Comparison of ENCODE assay signal across 10 cellular contexts in the genomic region with DNA sequence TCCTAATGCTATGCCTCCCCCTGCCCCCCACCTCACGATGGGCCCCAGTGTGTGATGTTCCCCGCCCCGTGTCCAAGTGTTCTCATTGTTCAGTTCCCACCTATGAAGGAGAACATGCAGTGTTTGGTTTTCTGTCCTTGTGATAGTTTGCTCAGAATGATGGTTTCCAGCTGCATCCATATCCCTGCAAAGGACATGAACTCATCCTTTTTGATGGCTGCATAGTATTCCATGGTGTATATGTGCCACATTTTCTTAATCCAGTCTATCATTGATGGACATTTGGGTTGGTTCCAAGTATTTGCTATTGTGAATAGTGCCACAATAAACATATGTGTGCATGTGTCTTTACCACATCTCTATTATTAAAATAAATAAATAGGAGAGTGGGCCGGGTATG. TPM values are rescaled to one million over a fixed set of nuclear protein-coding genes. Genes with fewer than 3 reads are reported as not detected.
DNase-seq lines count a peak whose midpoint lies in the region; ATAC-seq, FAIRE-seq and TF ChIP-seq lines count a peak whose summit lies in the region.
"Not testable (repeated sequence)": the region's sequence is repeated elsewhere in the genome, so short reads cannot be mapped to it uniquely, and the experiment has no call there.
"Had no signal": no experiment of that assay in that cellular context is flagged by ENCODE, and none has a peak within 500 bp of the region (broad histone marks: within the 10 kb centered on the region; RNA-seq: fewer than 3 reads in every experiment).

No MANE protein-coding gene starts in this region.

- DNase-seq in CD4-positive, alpha-beta T cell; T-cell; activated naive CD4-positive, alpha-beta T cell treated with anti-CD3 and anti-CD28 coated beads, Interleukin-2, amount 10 ng/mL, durations not matched to agents 7 days and 5 days; K562 (ENCODE audit: extremely low read depth in 1 of 4, low spot score in 3 of 4): not testable (repeated sequence)

- not testable (repeated sequence) for ATAC-seq in CD4-positive, alpha-beta T cell (ENCODE audit: poor library complexity); T-cell (replicated peaks in 1 of 4); K562

- not testable (repeated sequence) for TF ChIP-seq EP300 in K562 (IDR thresholded peaks at IDR 0.05; ENCODE audit: low read length)

- 96% methylated on average over 4 of the region's 4 CpGs for WGBS in K562 (ENCODE audit: insufficient coverage, low coverage, missing lambda C conversion rate)

- H3K27ac Mint-ChIP-seq in CD4-positive, alpha-beta T cell = peak overlapping the region; percentile 84
- peak overlapping the region; percentile 39 for H3K27ac Mint-ChIP-seq in T-cell
- H3K27ac Mint-ChIP-seq in activated naive CD4-positive, alpha-beta T cell treated with anti-CD3 and anti-CD28 coated beads, Interleukin-2, amount 10 ng/mL, durations not matched to agents 7 days and 5 days = peak overlapping the region; percentile 72

- in situ Hi-C loops in K562 (cut with MboI) = not testable (repeated sequence)

- not testable (repeated sequence) for H3K9me1 ChIP-seq in K562 (ENCODE audit: control insufficient read depth, insufficient read depth, low read length)

- FAIRE-seq in K562 (lab: Jason Lieb, UNC) = not testable (repeated sequence)

- not testable (repeated sequence) for TF ChIP-seq RAD21 in K562 (CRISPR knock-in tag; conservative IDR thresholded peaks at IDR 0.05 in 1 of 2, IDR thresholded peaks at IDR 0.05 in 1 of 2)

- not testable (repeated sequence) for H3K4me1 ChIP-seq in HEK293 (ENCODE audit: control insufficient read depth, insufficient read depth, low read length)
- H3K4me1 ChIP-seq in K562 (replicated peaks in 1 of 2; ENCODE audit: control insufficient read depth in 2 of 2, insufficient read depth in 2 of 2, low read length in 2 of 2) = peaks cover 0 to 10% of the 10 kb centered on the region in 2 experiments; a peak in 2 of 5 replicates

- H3K36me3 Mint-ChIP-seq in CD4-positive, alpha-beta T cell (ENCODE audit: low read depth); T-cell: not testable (repeated sequence)
- peaks cover 25% of the 10 kb centered on the region for H3K36me3 Mint-ChIP-seq in activated naive CD4-positive, alpha-beta T cell treated with anti-CD3 and anti-CD28 coated beads, Interleukin-2, amount 10 ng/mL, durations not matched to agents 7 days and 5 days

- not testable (repeated sequence) for H3K27me3 ChIP-seq in CD4-positive, alpha-beta T cell (ENCODE audit: control insufficient read depth, insufficient read depth, low read length); K562 (ENCODE audit: control insufficient read depth in 2 of 2, insufficient read depth in 2 of 2, low read length in 2 of 2)

- CTCF ChIA-PET in CD4-positive, alpha-beta T cell (lab: Charles Lee); HEK293 (lab: Yijun Ruan, JAX); T-cell (lab: Charles Lee); activated naive CD4-positive, alpha-beta T cell treated with anti-CD3 and anti-CD28 coated beads, Interleukin-2, amount 10 ng/mL, durations not matched to agents 7 days and 5 days (lab: Charles Lee); K562 (lab: Yijun Ruan, JAX; ENCODE audit: low intra/inter-chr PET ratio): not testable (repeated sequence)

- H3K4me1 Mint-ChIP-seq in CD4-positive, alpha-beta T cell (ENCODE audit: low read depth) = peaks cover 47% of the 10 kb centered on the region
- peaks cover 43 to 53% (median 50%) of the 10 kb centered on the region in 3 donors for H3K4me1 Mint-ChIP-seq in T-cell
- peaks cover 50% of the 10 kb centered on the region for H3K4me1 Mint-ChIP-seq in activated naive CD4-positive, alpha-beta T cell treated with anti-CD3 and anti-CD28 coated beads, Interleukin-2, amount 10 ng/mL, durations not matched to agents 7 days and 5 days

- not testable (repeated sequence) for H3K4me3 Mint-ChIP-seq in CD4-positive, alpha-beta T cell; T-cell; activated naive CD4-positive, alpha-beta T cell treated with anti-CD3 and anti-CD28 coated beads, Interleukin-2, amount 10 ng/mL, durations not matched to agents 7 days and 5 days

- H3K4me3 ChIP-seq in HEK293 (ENCODE audit: low read depth, low read length); K562: not testable (repeated sequence)

- not testable (repeated sequence) for H3K4me2 ChIP-seq in K562 (ENCODE audit: insufficient read depth, low read length)

- not testable (repeated sequence) for H3K27ac ChIP-seq in CD4-positive, alpha-beta T cell (ENCODE audit: low read depth, low read length); HEK293 (ENCODE audit: extremely low read depth, low read depth, low read length); K562 (ENCODE audit: extremely low read depth, low read depth, low read length)

- H3K9me3 Mint-ChIP-seq in CD4-positive, alpha-beta T cell; T-cell; activated naive CD4-positive, alpha-beta T cell treated with anti-CD3 and anti-CD28 coated beads, Interleukin-2, amount 10 ng/mL, durations not matched to agents 7 days and 5 days: not testable (repeated sequence)

- H4K20me1 ChIP-seq in K562 (replicated peaks; ENCODE audit: control insufficient read depth, insufficient read depth, low read length) = not testable (repeated sequence)

- not testable (repeated sequence) for H3K36me3 ChIP-seq in HEK293 (ENCODE audit: control insufficient read depth in 2 of 2, insufficient read depth in 1 of 2, low read length in 2 of 2)
- peaks cover 24% of the 10 kb centered on the region; the same call in 2 of the 3 replicates for H3K36me3 ChIP-seq in K562 (ENCODE audit: control insufficient read depth, insufficient read depth, low read length)

- not testable (repeated sequence) for BruUV-seq in K562 (replicated peaks; lab: Mats Ljungman, UMichigan)

- not testable (repeated sequence) for TF ChIP-seq POLR2A in K562 (conservative IDR thresholded peaks at IDR 0.05)

- H3K9me3 ChIP-seq in CD4-positive, alpha-beta T cell (ENCODE audit: control insufficient read depth, low read length); HEK293 (ENCODE audit: control insufficient read depth, insufficient read depth, low read depth, low read length); K562 (replicated peaks; ENCODE audit: control insufficient read depth, insufficient read depth, low read depth, low read length): not testable (repeated sequence)

- POLR2A ChIA-PET in CD4-positive, alpha-beta T cell (lab: Charles Lee); HEK293 (lab: Yijun Ruan, JAX); K562 (lab: Yijun Ruan, JAX): not testable (repeated sequence)
- POLR2A ChIA-PET in T-cell (lab: Charles Lee) = interaction anchor here in 1 of 2 donors (0.7 kb wide), 1 partner anchor 162 kb away, joined by 3 read pairs; no protein-coding TSS in a partner anchor

- not testable (repeated sequence) for H3K9ac ChIP-seq in K562 (ENCODE audit: insufficient read depth in 1 of 2, low read depth in 2 of 2, low read length in 2 of 2)

- not testable (repeated sequence) for H2AFZ ChIP-seq in K562 (ENCODE audit: low read depth, low read length)

- peaks cover 56% of the 10 kb centered on the region for H3K79me2 ChIP-seq in K562 (ENCODE audit: control insufficient read depth, insufficient read depth, low read length)

- TF ChIP-seq CTCF in CD4-positive, alpha-beta T cell (IDR thresholded peaks at IDR 0.05); HEK293 (tag by site-specific recombination; IDR thresholded peaks at IDR 0.05); K562 (IDR thresholded peaks at IDR 0.05 in 2 of 3, conservative IDR thresholded peaks at IDR 0.05 in 1 of 3; ENCODE audit: insufficient read depth in 2 of 3, low read depth in 1 of 3, low read length in 3 of 3): not testable (repeated sequence)

- not testable (repeated sequence) for H3K27me3 Mint-ChIP-seq in CD4-positive, alpha-beta T cell; T-cell; activated naive CD4-positive, alpha-beta T cell treated with anti-CD3 and anti-CD28 coated beads, Interleukin-2, amount 10 ng/mL, durations not matched to agents 7 days and 5 days

- intact Hi-C loops in CD4-positive, alpha-beta T cell (cut with DNase I, micrococcal nuclease); K562 (cut with micrococcal nuclease): not testable (repeated sequence)

RNA-seq across cellular contexts. Expression of gene PLEKHM2, which starts 15.2 kb away (rescaled TPM):
- 10 to 100 TPM; 77.5 to 82.0 TPM for total RNA-seq in CD4-positive, alpha-beta T cell
- total RNA-seq in T-cell (10 to 100 TPM; 52.5 to 65.2 (median 59.6) TPM), K562 (2014; rRNA removed) (28.6 and 36.7 TPM in 2 replicates), K562 (2014; rRNA removed; fragmentation: Illumina TruSeq; extraction: Trizol) (7.8 and 15.6 TPM in 2 replicates), K562 (2015; rRNA removed; fragmentation: Illumina TruSeq; extraction: Trizol) (33.2 and 34.3 TPM in 2 replicates), K562 (2021) (63.7 and 65.3 TPM in 2 replicates)
- 33.4 and 106 TPM in 2 replicates for total RNA-seq in K562 (2011; cell fraction: chromatin; rRNA removed; ENCODE audit: low replicate concordance)
- 69.5 and 71.2 TPM in 2 replicates for total RNA-seq in K562 (2011; cell fraction: nucleolus; rRNA removed)
- 36.4 and 44.3 TPM in 2 replicates for total RNA-seq in K562 (2011; cell fraction: nucleoplasm; rRNA removed)
- polyA plus RNA-seq in K562 (2011; rRNA removed) (34.9 and 54.1 TPM in 2 replicates), K562 (2014; fragmentation: Illumina TruSeq; extraction: Trizol) (35.1 and 47.8 TPM in 2 replicates), K562 (2014; fragmentation: Nextera tagmentation; extraction: Ambion mirVana) (under 1 TPM; 0.27 to 0.78 TPM), K562 (2014; rRNA removed) (41.1 and 42.7 TPM in 2 replicates)
- polyA plus RNA-seq in K562 (2011; cell fraction: cytosol; rRNA removed) = 50.7 and 63.4 TPM in 2 replicates
- polyA plus RNA-seq in K562 (2011; cell fraction: nucleus; rRNA removed) = 122 and 150 TPM in 2 replicates
- 43.7 and 66.8 TPM in 2 replicates for polyA plus RNA-seq in K562 (2012)
- polyA minus RNA-seq in K562 (2011; rRNA and poly(A)+ RNA removed) = 17.2 and 24.3 TPM in 2 replicates
- 35.5 and 58.1 TPM in 2 replicates for polyA minus RNA-seq in K562 (2011; cell fraction: cytosol; rRNA and poly(A)+ RNA removed)
- 17.6 and 24.7 TPM in 2 replicates for polyA minus RNA-seq in K562 (2011; cell fraction: nucleus; rRNA and poly(A)+ RNA removed)

RNA-seq across cellular contexts. Expression of gene SLC25A34, which starts 36.7 kb away (rescaled TPM):
- 1 to 10 TPM; 1.9 to 2.8 TPM for total RNA-seq in CD4-positive, alpha-beta T cell
- total RNA-seq in T-cell (1 to 10 TPM; 1.8 to 4.1 (median 2.6) TPM), K562 (2014; rRNA removed) (0.41 and 0.78 TPM in 2 replicates), K562 (2014; rRNA removed; fragmentation: Illumina TruSeq; extraction: Trizol) (0.06 and 0.11 TPM in 2 replicates), K562 (2015; rRNA removed; fragmentation: Illumina TruSeq; extraction: Trizol) (0.26 and 0.43 TPM in 2 replicates), K562 (2021) (0.13 and 0.16 TPM in 2 replicates)
- total RNA-seq in K562 (2011; cell fraction: chromatin; rRNA removed; ENCODE audit: low replicate concordance) = 0.86 and 1.9 TPM in 2 replicates
- 1.1 and 1.8 TPM in 2 replicates for total RNA-seq in K562 (2011; cell fraction: nucleolus; rRNA removed)
- total RNA-seq in K562 (2011; cell fraction: nucleoplasm; rRNA removed) = 1.1 and 1.6 TPM in 2 replicates
- polyA plus RNA-seq in K562 (2011; rRNA removed) (0.24 and 0.31 TPM in 2 replicates), K562 (2014; fragmentation: Illumina TruSeq; extraction: Trizol) (0.16 and 0.21 TPM in 2 replicates), K562 (2014; fragmentation: Nextera tagmentation; extraction: Ambion mirVana) (under 1 TPM; 0.01 to 0.03 TPM), K562 (2014; rRNA removed) (0.22 and 0.57 TPM in 2 replicates)
- 0.18 and 0.34 TPM in 2 replicates for polyA plus RNA-seq in K562 (2011; cell fraction: cytosol; rRNA removed)
- 0.94 and 1.9 TPM in 2 replicates for polyA plus RNA-seq in K562 (2011; cell fraction: nucleus; rRNA removed)
- polyA plus RNA-seq in K562 (2012) = 0.25 and 0.55 TPM in 2 replicates
- 0.12 and 0.35 TPM in 2 replicates for polyA minus RNA-seq in K562 (2011; rRNA and poly(A)+ RNA removed)
- polyA minus RNA-seq in K562 (2011; cell fraction: cytosol; rRNA and poly(A)+ RNA removed) = not detected in 2 replicates
- polyA minus RNA-seq in K562 (2011; cell fraction: nucleus; rRNA and poly(A)+ RNA removed) = 0.40 and 0.78 TPM in 2 replicates

RNA-seq across cellular contexts. Expression of gene TMEM82, which starts 43.0 kb away (rescaled TPM):
- not detected for total RNA-seq in CD4-positive, alpha-beta T cell
- total RNA-seq in T-cell = not detected
- not detected in 2 replicates for total RNA-seq in K562 (2011; cell fraction: chromatin; rRNA removed; ENCODE audit: low replicate concordance)
- not detected in 2 replicates for total RNA-seq in K562 (2011; cell fraction: nucleolus; rRNA removed)
- total RNA-seq in K562 (2011; cell fraction: nucleoplasm; rRNA removed) = not detected in 2 replicates
- not detected in 2 replicates for total RNA-seq in K562 (2014; rRNA removed)
- not detected in 2 replicates for total RNA-seq in K562 (2014; rRNA removed; fragmentation: Illumina TruSeq; extraction: Trizol)
- not detected in 2 replicates for total RNA-seq in K562 (2015; rRNA removed; fragmentation: Illumina TruSeq; extraction: Trizol)
- total RNA-seq in K562 (2021) = not detected in 2 replicates
- polyA plus RNA-seq in K562 (2011; rRNA removed) = not detected in 2 replicates
- polyA plus RNA-seq in K562 (2011; cell fraction: cytosol; rRNA removed) = not detected in 2 replicates
- not detected in 2 replicates for polyA plus RNA-seq in K562 (2011; cell fraction: nucleus; rRNA removed)
- polyA plus RNA-seq in K562 (2012) = not detected in 2 replicates
- not detected in 2 replicates for polyA plus RNA-seq in K562 (2014; fragmentation: Illumina TruSeq; extraction: Trizol)
- polyA plus RNA-seq in K562 (2014; fragmentation: Nextera tagmentation; extraction: Ambion mirVana) = not detected
- not detected in 2 replicates for polyA plus RNA-seq in K562 (2014; rRNA removed)
- not detected in 2 replicates for polyA minus RNA-seq in K562 (2011; rRNA and poly(A)+ RNA removed)
- not detected in 2 replicates for polyA minus RNA-seq in K562 (2011; cell fraction: cytosol; rRNA and poly(A)+ RNA removed)
- polyA minus RNA-seq in K562 (2011; cell fraction: nucleus; rRNA and poly(A)+ RNA removed) = not detected in 2 replicates
- total RNA-seq: A673; Calu3; CD4-positive, alpha-beta memory T cell had no signal
- polyA plus RNA-seq: AG04450; BJ; CD4-positive, alpha-beta memory T cell had no signal

RNA-seq across cellular contexts. Expression of gene FBLIM1, which starts 59.3 kb away (rescaled TPM):
- under 1 TPM in 1 of 2 experiments, not detected in 1; 0.50 TPM for total RNA-seq in CD4-positive, alpha-beta T cell
- total RNA-seq in T-cell (under 1 TPM in 3 of 5 donors, not detected in 2; 0.36 to 0.54 (median 0.50) TPM), K562 (2014; rRNA removed) (0.04 TPM in 1 of 2 replicates, not detected in the other), K562 (2014; rRNA removed; fragmentation: Illumina TruSeq; extraction: Trizol) (not detected in 2 replicates), K562 (2015; rRNA removed; fragmentation: Illumina TruSeq; extraction: Trizol) (not detected in 2 replicates), K562 (2021) (0.18 and 0.24 TPM in 2 replicates)
- 0.16 TPM in 1 of 2 replicates, not detected in the other for total RNA-seq in K562 (2011; cell fraction: chromatin; rRNA removed; ENCODE audit: low replicate concordance)
- 0.50 TPM in 1 of 2 replicates, not detected in the other for total RNA-seq in K562 (2011; cell fraction: nucleolus; rRNA removed)
- total RNA-seq in K562 (2011; cell fraction: nucleoplasm; rRNA removed) = 0.31 TPM in 1 of 2 replicates, not detected in the other
- polyA plus RNA-seq in K562 (2011; rRNA removed) (0.14 and 0.43 TPM in 2 replicates), K562 (2014; fragmentation: Illumina TruSeq; extraction: Trizol) (not detected in 2 replicates), K562 (2014; fragmentation: Nextera tagmentation; extraction: Ambion mirVana) (not detected), K562 (2014; rRNA removed) (not detected in 2 replicates)
- polyA plus RNA-seq in K562 (2011; cell fraction: cytosol; rRNA removed) = 0.09 and 0.63 TPM in 2 replicates
- 0.10 and 0.20 TPM in 2 replicates for polyA plus RNA-seq in K562 (2011; cell fraction: nucleus; rRNA removed)
- polyA plus RNA-seq in K562 (2012) = 0.04 and 0.48 TPM in 2 replicates
- polyA minus RNA-seq in K562 (2011; rRNA and poly(A)+ RNA removed) = 0.11 and 0.27 TPM in 2 replicates
- polyA minus RNA-seq in K562 (2011; cell fraction: cytosol; rRNA and poly(A)+ RNA removed) = not detected in 2 replicates
- 0.56 TPM in 1 of 2 replicates, not detected in the other for polyA minus RNA-seq in K562 (2011; cell fraction: nucleus; rRNA and poly(A)+ RNA removed)
- total RNA-seq: CD4-positive, alpha-beta memory T cell had no signal
- polyA plus RNA-seq: CD4-positive, alpha-beta memory T cell had no signal
